ENCODE assay signal across 8 cellular contexts in genomic region chr19:460877-461609, GRCh38. TPM values are rescaled to one million over a fixed set of nuclear protein-coding genes. Genes with fewer than 3 reads are reported as not detected.
DNase-seq lines count a peak whose midpoint lies in the region; ATAC-seq, FAIRE-seq and TF ChIP-seq lines count a peak whose summit lies in the region.

A gene with protein sequence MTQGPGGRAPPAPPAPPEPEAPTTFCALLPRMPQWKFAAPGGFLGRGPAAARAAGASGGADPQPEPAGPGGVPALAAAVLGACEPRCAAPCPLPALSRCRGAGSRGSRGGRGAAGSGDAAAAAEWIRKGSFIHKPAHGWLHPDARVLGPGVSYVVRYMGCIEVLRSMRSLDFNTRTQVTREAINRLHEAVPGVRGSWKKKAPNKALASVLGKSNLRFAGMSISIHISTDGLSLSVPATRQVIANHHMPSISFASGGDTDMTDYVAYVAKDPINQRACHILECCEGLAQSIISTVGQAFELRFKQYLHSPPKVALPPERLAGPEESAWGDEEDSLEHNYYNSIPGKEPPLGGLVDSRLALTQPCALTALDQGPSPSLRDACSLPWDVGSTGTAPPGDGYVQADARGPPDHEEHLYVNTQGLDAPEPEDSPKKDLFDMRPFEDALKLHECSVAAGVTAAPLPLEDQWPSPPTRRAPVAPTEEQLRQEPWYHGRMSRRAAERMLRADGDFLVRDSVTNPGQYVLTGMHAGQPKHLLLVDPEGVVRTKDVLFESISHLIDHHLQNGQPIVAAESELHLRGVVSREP (minus strand): TSS chr19:461033. CDS start chr19:460996, 37 bp downstream.

- intact Hi-C loops in MCF 10A (cut with micrococcal nuclease) = no loop called here
- intact Hi-C loops in HepG2 (cut with micrococcal nuclease; ENCODE audit: unreplicated experiment) = no loop called here
- intact Hi-C loops in testis (cut with DNase I; ENCODE audit: low total_unique reads) = no loop called here

- peak within 1 kb of the TSS; percentile 49 for H3K27ac Mint-ChIP-seq in MCF 10A (ENCODE audit: low read depth, unreplicated experiment)

- peaks cover 16% of the 10 kb centered on the region for H3K9me3 Mint-ChIP-seq in MCF 10A (ENCODE audit: unreplicated experiment)

- DNase-seq in SK-N-SH (peak; percentile 91), MCF 10A (ENCODE audit: unreplicated experiment) (no peak), HepG2 (ENCODE audit: low spot score) (no peak), testis (no peak), GM20000 (ENCODE audit: low spot score) (no peak), NCI-H128 (lab: John Stamatoyannopoulos, UW; ENCODE audit: unreplicated experiment) (no peak)

- BruUV-seq in MCF 10A (replicated peaks; lab: Mats Ljungman, UMichigan) (no TSS peak), HepG2 (replicated peaks; lab: Mats Ljungman, UMichigan) (no TSS peak)

- H3K36me3 ChIP-seq in SK-N-SH (replicated peaks in 1 of 2; ENCODE audit: control insufficient read depth in 1 of 2, insufficient read depth in 2 of 2, low read length in 1 of 2) = no peaks in the 10 kb centered on the region
- no peaks in the 10 kb centered on the region; a peak in 1 of 5 replicates for H3K36me3 ChIP-seq in HepG2 (replicated peaks in 1 of 2; ENCODE audit: control insufficient read depth in 1 of 2, insufficient read depth in 2 of 2, low read length in 2 of 2)
- H3K36me3 ChIP-seq in testis (ENCODE audit: low read depth, missing control alignments) = no peaks in the 10 kb centered on the region

- no peaks in the 10 kb centered on the region for H3K79me2 ChIP-seq in SK-N-SH (ENCODE audit: insufficient read depth)
- H3K79me2 ChIP-seq in HepG2 (ENCODE audit: insufficient read depth, low read length) = no peaks in the 10 kb centered on the region

- H3K4me2 ChIP-seq in SK-N-SH (peak within 1 kb of the TSS; percentile 15; the same call in 1 of the 2 replicates), HepG2 (ENCODE audit: low read depth, low read length) (peak within 1 kb of the TSS; percentile 89)

- peak in 1 of 2 experiments; percentile 54; a peak in 2 of 4 replicates for TF ChIP-seq POLR2A in HepG2 (IDR thresholded peaks at IDR 0.05; ENCODE audit: insufficient read depth in 1 of 2, low read depth in 2 of 2, low read length in 2 of 2)
- TF ChIP-seq POLR2A in testis (IDR thresholded peaks at IDR 0.05) = no peak

- in situ Hi-C loops in HepG2 (cut with HindIII; ENCODE audit: extremely low pct_ligation_motif_present, low pct_unique_long_range_greater_than_20kb) = no loop called here

- WGBS in SK-N-SH (ENCODE audit: low lambda C conversion rate) = 3% methylated on average over 19 of the region's 77 CpGs
- WGBS in HepG2 (ENCODE audit: low lambda C conversion rate) = 1% methylated on average over 22 of the region's 77 CpGs
- 1% methylated on average over 53 of the region's 77 CpGs; no CpG with 5 or more reads in 1 of the 2 donors for WGBS in testis, 2 donors

- H3K4me3 ChIP-seq in SK-N-SH (ENCODE audit: low read depth in 2 of 2, low read length in 1 of 2) (peak within 1 kb of the TSS in 1 of 2 experiments; percentile 52; a peak in 2 of 4 replicates), HepG2 (replicated peaks in 1 of 3; ENCODE audit: insufficient read depth in 1 of 3, low read depth in 2 of 3, low read length in 3 of 3) (peak within 1 kb of the TSS; percentile 69 to 84 (median 81)), testis (peak within 1 kb of the TSS; percentile 70 to 77)

- POLR2A ChIA-PET in SK-N-SH (lab: Yijun Ruan, JAX) (no interaction called here), MCF 10A (lab: Yijun Ruan, JAX) (no interaction called here), HepG2 (lab: Yijun Ruan, JAX) (interaction anchor here (0.7 to 2.5 kb wide), 7 partner anchors 19 to 67 kb away, joined by 3 to 16 read pairs (median 4); no protein-coding TSS in a partner anchor)

- CTCF ChIA-PET in SK-N-SH (lab: Yijun Ruan, JAX) = interaction anchor here (0.7 to 1.8 kb wide), 4 partner anchors 46 to 77 kb away, joined by 3 to 5 read pairs (median 4); partner anchors contain the start of gene TPGS1
- CTCF ChIA-PET in MCF 10A (lab: Yijun Ruan, JAX) = no interaction called here
- CTCF ChIA-PET in HepG2 (lab: Yijun Ruan, JAX; ENCODE audit: low intra/inter-chr PET ratio, low total read pairs) = no interaction called here

- H3K4me3 Mint-ChIP-seq in MCF 10A (ENCODE audit: unreplicated experiment) = peak within 1 kb of the TSS; percentile 71

- no peak for FAIRE-seq in HepG2 (lab: Jason Lieb, UNC)

- H3K9ac ChIP-seq in SK-N-SH = no peak within 1 kb of the TSS
- peak within 1 kb of the TSS; percentile 74 for H3K9ac ChIP-seq in HepG2 (ENCODE audit: insufficient read depth, low read depth, low read length)

- no peak for ATAC-seq in SK-N-SH treated with all-trans-retinoic acid at 6 μM for 48 hours
- 0 out of 3 replicates have a peak, but pooled peaks have one; percentile 16 for ATAC-seq in HepG2
- ATAC-seq in GM21717 (IDR thresholded peaks at IDR 0.05; ENCODE audit: unreplicated experiment) = no peak

- no peaks in the 10 kb centered on the region for H3K4me1 Mint-ChIP-seq in MCF 10A (ENCODE audit: insufficient read depth, unreplicated experiment)

- H4K20me1 ChIP-seq in SK-N-SH (ENCODE audit: insufficient read depth) (no peaks in the 10 kb centered on the region), HepG2 (ENCODE audit: insufficient read depth, low read length) (peaks cover 19% of the 10 kb centered on the region; the same call in 1 of the 2 replicates)

- H2AFZ ChIP-seq in SK-N-SH (ENCODE audit: low read depth) (no peak within 1 kb of the TSS), HepG2 (ENCODE audit: low read length) (no peak within 1 kb of the TSS)

- no peaks in the 10 kb centered on the region for H3K9me2 ChIP-seq in SK-N-SH

- TF ChIP-seq RAD21 in SK-N-SH (IDR thresholded peaks at IDR 0.05; ENCODE audit: low read length) = no peak
- TF ChIP-seq RAD21 in HepG2 (CRISPR knock-in tag; IDR thresholded peaks at IDR 0.05) = no peak; the same call in 1 of the 2 replicates

- H3K27me3 ChIP-seq in SK-N-SH (ENCODE audit: insufficient read depth) (peaks cover 12% of the 10 kb centered on the region; the same call in 1 of the 2 replicates), HepG2 (ENCODE audit: control insufficient read depth in 1 of 2, insufficient read depth in 2 of 2, low read length in 2 of 2) (peaks cover 1 to 5% of the 10 kb centered on the region in 2 experiments; a peak in 2 of 5 replicates), testis (no peaks in the 10 kb centered on the region)

- peaks cover 0 to 9% of the 10 kb centered on the region in 2 experiments; a peak in 1 of 4 replicates for H3K4me1 ChIP-seq in SK-N-SH (ENCODE audit: control insufficient read depth in 1 of 2, insufficient read depth in 2 of 2, low read depth in 1 of 2, low read length in 1 of 2)
- peaks cover 50% of the 10 kb centered on the region for H3K4me1 ChIP-seq in HepG2 (ENCODE audit: insufficient read depth, low read length)
- H3K4me1 ChIP-seq in testis = peaks cover 8% of the 10 kb centered on the region

- no peaks in the 10 kb centered on the region for H3K27me3 Mint-ChIP-seq in MCF 10A (ENCODE audit: insufficient read depth, unreplicated experiment)

- TF ChIP-seq CTCF in SK-N-SH (IDR thresholded peaks at IDR 0.05) (no peak), MCF 10A (IDR thresholded peaks at IDR 0.05; ENCODE audit: unreplicated experiment) (no peak), HepG2 (CRISPR knock-in tag; IDR thresholded peaks at IDR 0.05) (no peak), testis (IDR thresholded peaks at IDR 0.05) (no peak), GM20000 (IDR thresholded peaks at IDR 0.05; ENCODE audit: extremely low read depth, missing control alignments) (no peak)

- peaks cover 6% of the 10 kb centered on the region for H3K36me3 Mint-ChIP-seq in MCF 10A (ENCODE audit: insufficient read depth, unreplicated experiment)

- H3F3A ChIP-seq in SK-N-SH (replicated peaks; ENCODE audit: insufficient read depth) = no peaks in the 10 kb centered on the region

- peak within 1 kb of the TSS in 1 of 2 experiments; percentile 58; a peak in 1 of 4 replicates for H3K27ac ChIP-seq in SK-N-SH (ENCODE audit: low read depth in 2 of 2, low read length in 1 of 2)
- peak within 1 kb of the TSS; percentile 55 for H3K27ac ChIP-seq in HepG2 (ENCODE audit: extremely low read length, insufficient read depth, low read length)
- H3K27ac ChIP-seq in testis = peak within 1 kb of the TSS; percentile 79 to 84

- H3K9me3 ChIP-seq in SK-N-SH = no peaks in the 10 kb centered on the region
- no peaks in the 10 kb centered on the region for H3K9me3 ChIP-seq in HepG2 (ENCODE audit: low read length)
- no peaks in the 10 kb centered on the region for H3K9me3 ChIP-seq in testis

- no peak for TF ChIP-seq EP300 in SK-N-SH (IDR thresholded peaks at IDR 0.05; ENCODE audit: borderline replicate concordance in 1 of 2, low read depth in 1 of 2, low read length in 1 of 2)
- TF ChIP-seq EP300 in HepG2 (IDR thresholded peaks at IDR 0.05; ENCODE audit: low read depth in 2 of 2, low read length in 2 of 2) = no peak
- TF ChIP-seq EP300 in HepG2 (CRISPR knock-in tag; IDR thresholded peaks at IDR 0.05; ENCODE audit: borderline replicate concordance) = no peak

RNA-seq across cellular contexts. Expression of the gene that starts here (rescaled TPM):
- polyA plus RNA-seq in SK-N-SH (2012; rRNA removed) (0.64 and 0.80 TPM in 2 replicates), HepG2 (2011; rRNA removed) (18.3 and 35.8 TPM in 2 replicates), testis (ENCODE audit: insufficient read depth, low read depth, low replicate concordance) (26.7 TPM)
- 0.22 and 0.45 TPM in 2 replicates for polyA plus RNA-seq in SK-N-SH (2012; cell fraction: cytosol; rRNA removed)
- 3.8 and 7.6 TPM in 2 replicates for polyA plus RNA-seq in SK-N-SH (2012; cell fraction: nucleus; rRNA removed)
- total RNA-seq in MCF 10A (2022) (0.77 and 2.8 TPM in 2 replicates), HepG2 (2016; rRNA removed; fragmentation: Illumina TruSeq; extraction: Trizol) (4.8 and 9.0 TPM in 2 replicates), testis (10 to 100 TPM; 57.8 to 67.3 TPM)
- total RNA-seq in HepG2 (2016; cell fraction: cytosol; rRNA removed; fragmentation: Illumina TruSeq; extraction: Trizol; ENCODE audit: low read depth) = 11.0 and 12.0 TPM in 2 replicates
- total RNA-seq in HepG2 (2016; cell fraction: insoluble cytoplasmic fraction; rRNA removed; fragmentation: Illumina TruSeq; extraction: Trizol) = 3.9 and 8.8 TPM in 2 replicates
- total RNA-seq in HepG2 (2016; cell fraction: membrane; rRNA removed; fragmentation: Illumina TruSeq; extraction: Trizol) = 12.6 and 14.2 TPM in 2 replicates
- total RNA-seq in HepG2 (2016; cell fraction: nucleus; rRNA removed; fragmentation: Illumina TruSeq; extraction: Trizol) = 7.1 and 9.7 TPM in 2 replicates
- polyA plus RNA-seq in HepG2 (2011; cell fraction: cytosol; rRNA removed) = 12.4 and 18.0 TPM in 2 replicates
- polyA plus RNA-seq in HepG2 (2011; cell fraction: nucleus; rRNA removed) = 247 and 276 TPM in 2 replicates
- polyA plus RNA-seq in HepG2 (2012) = 21.5 and 36.3 TPM in 2 replicates
- polyA plus RNA-seq in HepG2 (2016; cell fraction: cytosol; fragmentation: Illumina TruSeq; extraction: Trizol; ENCODE audit: low read depth) = 11.4 and 12.5 TPM in 2 replicates
- 4.7 and 5.3 TPM in 2 replicates for polyA plus RNA-seq in HepG2 (2016; cell fraction: insoluble cytoplasmic fraction; fragmentation: Illumina TruSeq; extraction: Trizol; ENCODE audit: low read depth)
- polyA plus RNA-seq in HepG2 (2016; cell fraction: membrane; fragmentation: Illumina TruSeq; extraction: Trizol; ENCODE audit: low read depth) = 13.0 and 14.2 TPM in 2 replicates
- 30.5 and 30.9 TPM in 2 replicates for polyA plus RNA-seq in HepG2 (2016; cell fraction: nucleus; fragmentation: Illumina TruSeq; extraction: Trizol; ENCODE audit: insufficient read depth, low read depth)
- polyA minus RNA-seq in HepG2 (2011; rRNA and poly(A)+ RNA removed; ENCODE audit: low replicate concordance) = 39.0 TPM in 1 of 2 replicates, not detected in the other
- polyA minus RNA-seq in HepG2 (2011; cell fraction: cytosol; rRNA and poly(A)+ RNA removed) = 11.5 and 24.1 TPM in 2 replicates
- 14.5 and 16.0 TPM in 2 replicates for polyA minus RNA-seq in HepG2 (2011; cell fraction: nucleus; rRNA and poly(A)+ RNA removed)

Comparison
In these comparisons a context has a peak if more than half of its experiments do, and no peak if none do; other contexts are left out.
1. Of the 25 proteins assayed by ChIP-seq in both HepG2 and SK-N-SH: peak only in HepG2: YY1; only in SK-N-SH: none; in both: none; in neither: 24.